Comparison of ENCODE assay signal across 8 cellular contexts in the genomic region with DNA sequence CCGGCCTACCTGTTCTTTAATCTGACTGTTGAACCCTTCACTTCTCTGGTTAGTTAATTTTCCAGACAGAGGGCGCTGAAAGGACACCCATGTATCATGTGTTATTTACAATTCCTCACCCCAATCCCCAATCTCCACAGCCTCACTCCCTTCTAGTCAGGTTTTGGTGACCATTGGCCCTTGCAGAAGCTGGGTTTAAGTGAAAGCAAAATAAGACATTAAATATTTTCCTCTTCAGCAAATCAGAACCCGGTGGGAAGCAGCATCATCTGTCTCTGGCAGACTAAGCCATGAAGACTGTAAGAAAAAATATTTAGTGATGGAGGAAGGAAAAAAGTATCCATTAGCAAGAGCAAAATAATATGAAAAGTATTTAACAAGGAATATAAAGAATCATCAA. TPM values are rescaled to one million over a fixed set of nuclear protein-coding genes. Genes with fewer than 3 reads are reported as not detected.
DNase-seq lines count a peak whose midpoint lies in the region; ATAC-seq and TF ChIP-seq lines count a peak whose summit lies in the region.

No MANE protein-coding gene starts in this region.

- H3K4me3 ChIP-seq in CD4-positive, alpha-beta memory T cell (ENCODE audit: low read length in 2 of 2) = no peak overlapping the region
- H3K4me3 ChIP-seq in MM.1S (ENCODE audit: low read length) = no peak overlapping the region

- no peak overlapping the region for H3K4me2 ChIP-seq in MM.1S (ENCODE audit: low read depth, low read length)

- no peaks in the 10 kb centered on the region for H3K36me3 Mint-ChIP-seq in CD4-positive, alpha-beta memory T cell
- no peaks in the 10 kb centered on the region for H3K36me3 Mint-ChIP-seq in WTC11

- ATAC-seq in WTC11 = no peak
- ATAC-seq in left lobe of liver = no peak
- ATAC-seq in HG03457 (IDR thresholded peaks at IDR 0.05; ENCODE audit: unreplicated experiment) = no peak

- H3K27ac Mint-ChIP-seq in CD4-positive, alpha-beta memory T cell = peak overlapping the region in 4 of 7 donors; percentile 9 to 92 (median 86)
- no peak overlapping the region for H3K27ac Mint-ChIP-seq in WTC11

- H3K9me3 Mint-ChIP-seq in CD4-positive, alpha-beta memory T cell = no peaks in the 10 kb centered on the region
- peaks cover 5% of the 10 kb centered on the region for H3K9me3 Mint-ChIP-seq in WTC11

- no peak overlapping the region for H2AFZ ChIP-seq in MM.1S (ENCODE audit: low read length)

- H3K9me2 ChIP-seq in MM.1S (replicated peaks; ENCODE audit: insufficient read depth, low read length) = no peaks in the 10 kb centered on the region

- intact Hi-C loops in CD4-positive, alpha-beta memory T cell (cut with micrococcal nuclease) = loop anchor here (10.0 kb wide), 2 partner anchors 213 to 227 kb away; partner anchors contain the start of genes PSMB9 and TAP1

- POLR2A ChIA-PET in CD4-positive, alpha-beta memory T cell (lab: Charles Lee; ENCODE audit: partially characterized antibody) = no interaction called here
- POLR2A ChIA-PET in WTC11 (lab: Charles Lee) = no interaction called here

- H3F3A ChIP-seq in MM.1S (ENCODE audit: insufficient read depth, low read length) = peaks cover 10% of the 10 kb centered on the region

- H3K27ac ChIP-seq in CD4-positive, alpha-beta memory T cell (ENCODE audit: low read depth, low read length) = no peak overlapping the region
- no peak overlapping the region for H3K27ac ChIP-seq in MM.1S (ENCODE audit: low read length)

- TF ChIP-seq CTCF in WTC11 (IDR thresholded peaks at IDR 0.05) (no peak), MM.1S (IDR thresholded peaks at IDR 0.05; ENCODE audit: low read length) (no peak)

- H3K9ac ChIP-seq in MM.1S (ENCODE audit: low read length) = no peak overlapping the region

- no peaks in the 10 kb centered on the region for H3K9me3 ChIP-seq in CD4-positive, alpha-beta memory T cell (ENCODE audit: control insufficient read depth in 1 of 2, low read length in 2 of 2)
- no peaks in the 10 kb centered on the region for H3K9me3 ChIP-seq in MM.1S (replicated peaks; ENCODE audit: insufficient read depth, low read length)

- no peaks in the 10 kb centered on the region for H3K27me3 Mint-ChIP-seq in CD4-positive, alpha-beta memory T cell
- H3K27me3 Mint-ChIP-seq in WTC11 (ENCODE audit: low read depth) = no peaks in the 10 kb centered on the region

- H3K4me1 ChIP-seq in CD4-positive, alpha-beta memory T cell (ENCODE audit: insufficient read depth, low read length) = peaks cover 38% of the 10 kb centered on the region
- peaks cover 8% of the 10 kb centered on the region for H3K4me1 ChIP-seq in MM.1S (ENCODE audit: low read length)

- peak overlapping the region in 4 of 8 donors; percentile 23 to 57 (median 45) for H3K4me3 Mint-ChIP-seq in CD4-positive, alpha-beta memory T cell
- H3K4me3 Mint-ChIP-seq in WTC11 = no peak overlapping the region

- H3K4me1 Mint-ChIP-seq in CD4-positive, alpha-beta memory T cell = peaks cover 20 to 45% (median 31%) of the 10 kb centered on the region in 4 donors
- H3K4me1 Mint-ChIP-seq in WTC11 = no peaks in the 10 kb centered on the region

- DNase-seq in CD4-positive, alpha-beta memory T cell = peak; percentile 32 to 58 (median 38)
- peak; percentile 21 for DNase-seq in GOT3 (lab: John Stamatoyannopoulos, UW)
- DNase-seq in WTC11 (ENCODE audit: low spot score) = no peak
- peak; percentile 43 for DNase-seq in kidney tubule cell (ENCODE audit: low spot score)
- no peak for DNase-seq in iPS-NIHi11 (ENCODE audit: low spot score)
- no peak for DNase-seq in left lobe of liver (ENCODE audit: low spot score)
- no peak for DNase-seq in MM.1S

- no peaks in the 10 kb centered on the region for H3K36me3 ChIP-seq in CD4-positive, alpha-beta memory T cell (ENCODE audit: insufficient read depth, low read length)
- H3K36me3 ChIP-seq in MM.1S (replicated peaks; ENCODE audit: insufficient read depth, low read length) = no peaks in the 10 kb centered on the region

- H3K79me2 ChIP-seq in MM.1S (ENCODE audit: low read length) = no peaks in the 10 kb centered on the region

- no peaks in the 10 kb centered on the region for H3K27me3 ChIP-seq in CD4-positive, alpha-beta memory T cell (ENCODE audit: insufficient read depth, low read length)
- H3K27me3 ChIP-seq in MM.1S (replicated peaks; ENCODE audit: insufficient read depth, low read length) = no peaks in the 10 kb centered on the region

- no peaks in the 10 kb centered on the region for H4K20me1 ChIP-seq in MM.1S (ENCODE audit: insufficient read depth, low read length)

- CTCF ChIA-PET in CD4-positive, alpha-beta memory T cell (lab: Charles Lee; ENCODE audit: partially characterized antibody) = no interaction called here
- CTCF ChIA-PET in WTC11 (lab: Charles Lee) = no interaction called here

TF ChIP-seq in WTC11, 78 proteins besides CTCF, POLR2A, EP300 and RAD21:
- TF ChIP-seq NFYB (CRISPR knock-in tag; conservative IDR thresholded peaks at IDR 0.05; ENCODE audit: low read depth) = peak; percentile 54; the same call in 1 of the 2 replicates
- TF ChIP-seq, protein P1, sequence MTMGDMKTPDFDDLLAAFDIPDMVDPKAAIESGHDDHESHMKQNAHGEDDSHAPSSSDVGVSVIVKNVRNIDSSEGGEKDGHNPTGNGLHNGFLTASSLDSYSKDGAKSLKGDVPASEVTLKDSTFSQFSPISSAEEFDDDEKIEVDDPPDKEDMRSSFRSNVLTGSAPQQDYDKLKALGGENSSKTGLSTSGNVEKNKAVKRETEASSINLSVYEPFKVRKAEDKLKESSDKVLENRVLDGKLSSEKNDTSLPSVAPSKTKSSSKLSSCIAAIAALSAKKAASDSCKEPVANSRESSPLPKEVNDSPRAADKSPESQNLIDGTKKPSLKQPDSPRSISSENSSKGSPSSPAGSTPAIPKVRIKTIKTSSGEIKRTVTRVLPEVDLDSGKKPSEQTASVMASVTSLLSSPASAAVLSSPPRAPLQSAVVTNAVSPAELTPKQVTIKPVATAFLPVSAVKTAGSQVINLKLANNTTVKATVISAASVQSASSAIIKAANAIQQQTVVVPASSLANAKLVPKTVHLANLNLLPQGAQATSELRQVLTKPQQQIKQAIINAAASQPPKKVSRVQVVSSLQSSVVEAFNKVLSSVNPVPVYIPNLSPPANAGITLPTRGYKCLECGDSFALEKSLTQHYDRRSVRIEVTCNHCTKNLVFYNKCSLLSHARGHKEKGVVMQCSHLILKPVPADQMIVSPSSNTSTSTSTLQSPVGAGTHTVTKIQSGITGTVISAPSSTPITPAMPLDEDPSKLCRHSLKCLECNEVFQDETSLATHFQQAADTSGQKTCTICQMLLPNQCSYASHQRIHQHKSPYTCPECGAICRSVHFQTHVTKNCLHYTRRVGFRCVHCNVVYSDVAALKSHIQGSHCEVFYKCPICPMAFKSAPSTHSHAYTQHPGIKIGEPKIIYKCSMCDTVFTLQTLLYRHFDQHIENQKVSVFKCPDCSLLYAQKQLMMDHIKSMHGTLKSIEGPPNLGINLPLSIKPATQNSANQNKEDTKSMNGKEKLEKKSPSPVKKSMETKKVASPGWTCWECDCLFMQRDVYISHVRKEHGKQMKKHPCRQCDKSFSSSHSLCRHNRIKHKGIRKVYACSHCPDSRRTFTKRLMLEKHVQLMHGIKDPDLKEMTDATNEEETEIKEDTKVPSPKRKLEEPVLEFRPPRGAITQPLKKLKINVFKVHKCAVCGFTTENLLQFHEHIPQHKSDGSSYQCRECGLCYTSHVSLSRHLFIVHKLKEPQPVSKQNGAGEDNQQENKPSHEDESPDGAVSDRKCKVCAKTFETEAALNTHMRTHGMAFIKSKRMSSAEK (CRISPR knock-in tag; IDR thresholded peaks at IDR 0.05; ENCODE audit: borderline replicate concordance) = no peak

RNA-seq across cellular contexts. Expression of gene HLA-DQA1, which starts 9.4 kb away (rescaled TPM):
- total RNA-seq in CD4-positive, alpha-beta memory T cell = 1 to 10 TPM; 5.8 to 6.7 TPM
- 1 to 10 TPM in 1 of 2 donors, not detected in 1; 4.7 TPM for polyA plus RNA-seq in CD4-positive, alpha-beta memory T cell
- total RNA-seq in WTC11 (2021) = 0.22 to 0.92 TPM (median 0.62 TPM) in 3 replicates
- 1.2 TPM for total RNA-seq in left lobe of liver

RNA-seq across cellular contexts. Expression of gene HLA-DRB1, which starts 38.2 kb away (rescaled TPM):
- 10 to 100 TPM; 14.2 to 14.3 TPM for total RNA-seq in CD4-positive, alpha-beta memory T cell
- polyA plus RNA-seq in CD4-positive, alpha-beta memory T cell = 10 to 100 TPM in 1 of 2 donors, 1 to 10 TPM in 1; 6.9 to 31.6 TPM
- total RNA-seq in WTC11 (2021) (1.4 to 2.3 TPM (median 2.1 TPM) in 3 replicates), left lobe of liver (15.3 TPM)

RNA-seq across cellular contexts. Expression of gene HLA-DQB1, which starts 38.6 kb away (rescaled TPM):
- 1 to 10 TPM; 6.3 to 9.9 TPM for total RNA-seq in CD4-positive, alpha-beta memory T cell
- polyA plus RNA-seq in CD4-positive, alpha-beta memory T cell = 10 to 100 TPM in 1 of 2 donors, 1 to 10 TPM in 1; 1.4 to 11.1 TPM
- total RNA-seq in WTC11 (2021) = 0.83 to 3.8 TPM (median 2.6 TPM) in 3 replicates
- total RNA-seq in left lobe of liver = 0.68 TPM

Comparison
In these comparisons a context has a peak if more than half of its experiments do, and no peak if none do; other contexts are left out.
1. DNase-seq: peak in CD4-positive, alpha-beta memory T cell (5 of 5), GOT3 (single experiment) and kidney tubule cell (single experiment); none in WTC11 (single experiment), iPS-NIHi11 (single experiment), left lobe of liver (single experiment) and MM.1S (single experiment).